1 cellular context compared by ENCODE assay signal in the genomic region with DNA sequence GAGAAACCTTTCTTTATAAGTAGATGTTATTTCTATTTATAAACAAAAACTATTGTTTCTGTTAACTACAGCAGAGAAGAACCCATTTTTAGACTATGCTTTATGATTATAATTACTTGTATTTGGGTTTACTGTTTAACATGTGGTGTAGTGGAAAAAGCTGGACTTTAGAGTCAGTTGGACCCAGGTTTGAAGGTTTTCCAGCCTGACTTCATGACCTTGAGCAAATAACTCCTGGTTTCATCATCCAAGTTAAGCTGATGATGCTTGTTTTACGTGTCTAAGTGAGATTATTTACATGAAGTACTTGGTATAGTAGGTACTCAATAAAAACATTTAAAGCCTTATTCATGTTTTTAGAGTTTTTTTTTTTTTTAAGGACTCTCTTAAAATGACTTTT.
TF ChIP-seq lines count a peak whose summit lies in the region.

No MANE protein-coding gene starts in this region.

TF ChIP-seq in HepG2, 621 proteins besides CTCF, POLR2A, EP300 and RAD21 (continued from another document and continues in another):
- no peak for TF ChIP-seq GRHL1 (CRISPR knock-in tag; conservative IDR thresholded peaks at IDR 0.05)
- TF ChIP-seq, protein P1, sequence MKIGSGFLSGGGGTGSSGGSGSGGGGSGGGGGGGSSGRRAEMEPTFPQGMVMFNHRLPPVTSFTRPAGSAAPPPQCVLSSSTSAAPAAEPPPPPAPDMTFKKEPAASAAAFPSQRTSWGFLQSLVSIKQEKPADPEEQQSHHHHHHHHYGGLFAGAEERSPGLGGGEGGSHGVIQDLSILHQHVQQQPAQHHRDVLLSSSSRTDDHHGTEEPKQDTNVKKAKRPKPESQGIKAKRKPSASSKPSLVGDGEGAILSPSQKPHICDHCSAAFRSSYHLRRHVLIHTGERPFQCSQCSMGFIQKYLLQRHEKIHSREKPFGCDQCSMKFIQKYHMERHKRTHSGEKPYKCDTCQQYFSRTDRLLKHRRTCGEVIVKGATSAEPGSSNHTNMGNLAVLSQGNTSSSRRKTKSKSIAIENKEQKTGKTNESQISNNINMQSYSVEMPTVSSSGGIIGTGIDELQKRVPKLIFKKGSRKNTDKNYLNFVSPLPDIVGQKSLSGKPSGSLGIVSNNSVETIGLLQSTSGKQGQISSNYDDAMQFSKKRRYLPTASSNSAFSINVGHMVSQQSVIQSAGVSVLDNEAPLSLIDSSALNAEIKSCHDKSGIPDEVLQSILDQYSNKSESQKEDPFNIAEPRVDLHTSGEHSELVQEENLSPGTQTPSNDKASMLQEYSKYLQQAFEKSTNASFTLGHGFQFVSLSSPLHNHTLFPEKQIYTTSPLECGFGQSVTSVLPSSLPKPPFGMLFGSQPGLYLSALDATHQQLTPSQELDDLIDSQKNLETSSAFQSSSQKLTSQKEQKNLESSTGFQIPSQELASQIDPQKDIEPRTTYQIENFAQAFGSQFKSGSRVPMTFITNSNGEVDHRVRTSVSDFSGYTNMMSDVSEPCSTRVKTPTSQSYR (CRISPR knock-in tag; IDR thresholded peaks at IDR 0.05; ENCODE audit: borderline replicate concordance), result peak; percentile 55; the same call in 1 of the 2 replicates
- TF ChIP-seq ZNF552 (CRISPR knock-in tag; IDR thresholded peaks at IDR 0.05; ENCODE audit: borderline replicate concordance), result no peak
- TF ChIP-seq, protein P2, sequence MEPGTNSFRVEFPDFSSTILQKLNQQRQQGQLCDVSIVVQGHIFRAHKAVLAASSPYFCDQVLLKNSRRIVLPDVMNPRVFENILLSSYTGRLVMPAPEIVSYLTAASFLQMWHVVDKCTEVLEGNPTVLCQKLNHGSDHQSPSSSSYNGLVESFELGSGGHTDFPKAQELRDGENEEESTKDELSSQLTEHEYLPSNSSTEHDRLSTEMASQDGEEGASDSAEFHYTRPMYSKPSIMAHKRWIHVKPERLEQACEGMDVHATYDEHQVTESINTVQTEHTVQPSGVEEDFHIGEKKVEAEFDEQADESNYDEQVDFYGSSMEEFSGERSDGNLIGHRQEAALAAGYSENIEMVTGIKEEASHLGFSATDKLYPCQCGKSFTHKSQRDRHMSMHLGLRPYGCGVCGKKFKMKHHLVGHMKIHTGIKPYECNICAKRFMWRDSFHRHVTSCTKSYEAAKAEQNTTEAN (CRISPR knock-in tag; conservative IDR thresholded peaks at IDR 0.05), result no peak
- TF ChIP-seq ZNF530 (CRISPR knock-in tag; IDR thresholded peaks at IDR 0.05; ENCODE audit: low read depth), result no peak
- TF ChIP-seq ATF3 (CRISPR knock-in tag; IDR thresholded peaks at IDR 0.05), result peak; percentile 90
- TF ChIP-seq, protein P3, sequence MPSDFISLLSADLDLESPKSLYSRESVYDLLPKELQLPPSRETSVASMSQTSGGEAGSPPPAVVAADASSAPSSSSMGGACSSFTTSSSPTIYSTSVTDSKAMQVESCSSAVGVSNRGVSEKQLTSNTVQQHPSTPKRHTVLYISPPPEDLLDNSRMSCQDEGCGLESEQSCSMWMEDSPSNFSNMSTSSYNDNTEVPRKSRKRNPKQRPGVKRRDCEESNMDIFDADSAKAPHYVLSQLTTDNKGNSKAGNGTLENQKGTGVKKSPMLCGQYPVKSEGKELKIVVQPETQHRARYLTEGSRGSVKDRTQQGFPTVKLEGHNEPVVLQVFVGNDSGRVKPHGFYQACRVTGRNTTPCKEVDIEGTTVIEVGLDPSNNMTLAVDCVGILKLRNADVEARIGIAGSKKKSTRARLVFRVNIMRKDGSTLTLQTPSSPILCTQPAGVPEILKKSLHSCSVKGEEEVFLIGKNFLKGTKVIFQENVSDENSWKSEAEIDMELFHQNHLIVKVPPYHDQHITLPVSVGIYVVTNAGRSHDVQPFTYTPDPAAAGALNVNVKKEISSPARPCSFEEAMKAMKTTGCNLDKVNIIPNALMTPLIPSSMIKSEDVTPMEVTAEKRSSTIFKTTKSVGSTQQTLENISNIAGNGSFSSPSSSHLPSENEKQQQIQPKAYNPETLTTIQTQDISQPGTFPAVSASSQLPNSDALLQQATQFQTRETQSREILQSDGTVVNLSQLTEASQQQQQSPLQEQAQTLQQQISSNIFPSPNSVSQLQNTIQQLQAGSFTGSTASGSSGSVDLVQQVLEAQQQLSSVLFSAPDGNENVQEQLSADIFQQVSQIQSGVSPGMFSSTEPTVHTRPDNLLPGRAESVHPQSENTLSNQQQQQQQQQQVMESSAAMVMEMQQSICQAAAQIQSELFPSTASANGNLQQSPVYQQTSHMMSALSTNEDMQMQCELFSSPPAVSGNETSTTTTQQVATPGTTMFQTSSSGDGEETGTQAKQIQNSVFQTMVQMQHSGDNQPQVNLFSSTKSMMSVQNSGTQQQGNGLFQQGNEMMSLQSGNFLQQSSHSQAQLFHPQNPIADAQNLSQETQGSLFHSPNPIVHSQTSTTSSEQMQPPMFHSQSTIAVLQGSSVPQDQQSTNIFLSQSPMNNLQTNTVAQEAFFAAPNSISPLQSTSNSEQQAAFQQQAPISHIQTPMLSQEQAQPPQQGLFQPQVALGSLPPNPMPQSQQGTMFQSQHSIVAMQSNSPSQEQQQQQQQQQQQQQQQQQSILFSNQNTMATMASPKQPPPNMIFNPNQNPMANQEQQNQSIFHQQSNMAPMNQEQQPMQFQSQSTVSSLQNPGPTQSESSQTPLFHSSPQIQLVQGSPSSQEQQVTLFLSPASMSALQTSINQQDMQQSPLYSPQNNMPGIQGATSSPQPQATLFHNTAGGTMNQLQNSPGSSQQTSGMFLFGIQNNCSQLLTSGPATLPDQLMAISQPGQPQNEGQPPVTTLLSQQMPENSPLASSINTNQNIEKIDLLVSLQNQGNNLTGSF (CRISPR knock-in tag; IDR thresholded peaks at IDR 0.05), result no peak
- peak; percentile 73; the same call in 1 of the 2 replicates for TF ChIP-seq SMYD3 (CRISPR knock-in tag; IDR thresholded peaks at IDR 0.05)
- no peak for TF ChIP-seq ZNF615 (CRISPR knock-in tag; IDR thresholded peaks at IDR 0.05; ENCODE audit: borderline replicate concordance)
- peak; percentile 86 for TF ChIP-seq HNF4G (IDR thresholded peaks at IDR 0.05; ENCODE audit: borderline replicate concordance, low read depth, low read length)
- peak; percentile 85; the same call in 1 of the 2 replicates for TF ChIP-seq HNF4G (CRISPR knock-in tag; IDR thresholded peaks at IDR 0.05; ENCODE audit: borderline replicate concordance, low read depth)
- TF ChIP-seq ERF (CRISPR knock-in tag; IDR thresholded peaks at IDR 0.05), result peak; percentile 81
- no peak for TF ChIP-seq PHB2 (IDR thresholded peaks at IDR 0.05; ENCODE audit: partially characterized antibody)
- TF ChIP-seq CHD4 (IDR thresholded peaks at IDR 0.05; ENCODE audit: borderline replicate concordance, low read length), result no peak; the same call in 1 of the 2 replicates
- no peak for TF ChIP-seq ZNF550 (CRISPR knock-in tag; IDR thresholded peaks at IDR 0.05; ENCODE audit: borderline replicate concordance)
- peak; percentile 49; the same call in 1 of the 2 replicates for TF ChIP-seq SAP130 (CRISPR knock-in tag; IDR thresholded peaks at IDR 0.05; ENCODE audit: low read depth)
- peak; percentile 92 for TF ChIP-seq PAXIP1 (CRISPR knock-in tag; conservative IDR thresholded peaks at IDR 0.05)
- TF ChIP-seq SMAD9 (CRISPR knock-in tag; IDR thresholded peaks at IDR 0.05), result no peak
- TF ChIP-seq, protein P4, sequence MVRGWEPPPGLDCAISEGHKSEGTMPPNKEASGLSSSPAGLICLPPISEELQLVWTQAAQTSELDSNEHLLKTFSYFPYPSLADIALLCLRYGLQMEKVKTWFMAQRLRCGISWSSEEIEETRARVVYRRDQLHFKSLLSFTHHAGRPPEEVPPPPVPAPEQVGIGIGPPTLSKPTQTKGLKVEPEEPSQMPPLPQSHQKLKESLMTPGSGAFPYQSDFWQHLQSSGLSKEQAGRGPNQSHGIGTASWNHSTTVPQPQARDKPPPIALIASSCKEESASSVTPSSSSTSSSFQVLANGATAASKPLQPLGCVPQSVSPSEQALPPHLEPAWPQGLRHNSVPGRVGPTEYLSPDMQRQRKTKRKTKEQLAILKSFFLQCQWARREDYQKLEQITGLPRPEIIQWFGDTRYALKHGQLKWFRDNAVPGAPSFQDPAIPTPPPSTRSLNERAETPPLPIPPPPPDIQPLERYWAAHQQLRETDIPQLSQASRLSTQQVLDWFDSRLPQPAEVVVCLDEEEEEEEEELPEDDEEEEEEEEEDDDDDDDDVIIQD (CRISPR knock-in tag; IDR thresholded peaks at IDR 0.05; ENCODE audit: low read depth), result peak; percentile 100
- TF ChIP-seq, protein P5, sequence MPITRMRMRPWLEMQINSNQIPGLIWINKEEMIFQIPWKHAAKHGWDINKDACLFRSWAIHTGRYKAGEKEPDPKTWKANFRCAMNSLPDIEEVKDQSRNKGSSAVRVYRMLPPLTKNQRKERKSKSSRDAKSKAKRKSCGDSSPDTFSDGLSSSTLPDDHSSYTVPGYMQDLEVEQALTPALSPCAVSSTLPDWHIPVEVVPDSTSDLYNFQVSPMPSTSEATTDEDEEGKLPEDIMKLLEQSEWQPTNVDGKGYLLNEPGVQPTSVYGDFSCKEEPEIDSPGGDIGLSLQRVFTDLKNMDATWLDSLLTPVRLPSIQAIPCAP (CRISPR knock-in tag; IDR thresholded peaks at IDR 0.05; ENCODE audit: low read depth), result no peak
- no peak for TF ChIP-seq ZNF766 (CRISPR knock-in tag; IDR thresholded peaks at IDR 0.05; ENCODE audit: borderline replicate concordance)
- TF ChIP-seq NR2F2 (IDR thresholded peaks at IDR 0.05; ENCODE audit: borderline replicate concordance, low read depth), result peak; percentile 93
- TF ChIP-seq ZNF563 (CRISPR knock-in tag; IDR thresholded peaks at IDR 0.05), result no peak
- TF ChIP-seq ZNF792 (CRISPR knock-in tag; IDR thresholded peaks at IDR 0.05), result peak; percentile 56; the same call in 1 of the 2 replicates
- TF ChIP-seq, protein P6, sequence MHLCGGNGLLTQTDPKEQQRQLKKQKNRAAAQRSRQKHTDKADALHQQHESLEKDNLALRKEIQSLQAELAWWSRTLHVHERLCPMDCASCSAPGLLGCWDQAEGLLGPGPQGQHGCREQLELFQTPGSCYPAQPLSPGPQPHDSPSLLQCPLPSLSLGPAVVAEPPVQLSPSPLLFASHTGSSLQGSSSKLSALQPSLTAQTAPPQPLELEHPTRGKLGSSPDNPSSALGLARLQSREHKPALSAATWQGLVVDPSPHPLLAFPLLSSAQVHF (CRISPR knock-in tag; IDR thresholded peaks at IDR 0.05), result no peak
- peak; percentile 90 for TF ChIP-seq SMAD3 (CRISPR knock-in tag; IDR thresholded peaks at IDR 0.05)
- TF ChIP-seq MTF2 (CRISPR knock-in tag; IDR thresholded peaks at IDR 0.05; ENCODE audit: borderline replicate concordance), result no peak
- TF ChIP-seq PHF8 (CRISPR knock-in tag; IDR thresholded peaks at IDR 0.05), result no peak
- TF ChIP-seq, protein P7, sequence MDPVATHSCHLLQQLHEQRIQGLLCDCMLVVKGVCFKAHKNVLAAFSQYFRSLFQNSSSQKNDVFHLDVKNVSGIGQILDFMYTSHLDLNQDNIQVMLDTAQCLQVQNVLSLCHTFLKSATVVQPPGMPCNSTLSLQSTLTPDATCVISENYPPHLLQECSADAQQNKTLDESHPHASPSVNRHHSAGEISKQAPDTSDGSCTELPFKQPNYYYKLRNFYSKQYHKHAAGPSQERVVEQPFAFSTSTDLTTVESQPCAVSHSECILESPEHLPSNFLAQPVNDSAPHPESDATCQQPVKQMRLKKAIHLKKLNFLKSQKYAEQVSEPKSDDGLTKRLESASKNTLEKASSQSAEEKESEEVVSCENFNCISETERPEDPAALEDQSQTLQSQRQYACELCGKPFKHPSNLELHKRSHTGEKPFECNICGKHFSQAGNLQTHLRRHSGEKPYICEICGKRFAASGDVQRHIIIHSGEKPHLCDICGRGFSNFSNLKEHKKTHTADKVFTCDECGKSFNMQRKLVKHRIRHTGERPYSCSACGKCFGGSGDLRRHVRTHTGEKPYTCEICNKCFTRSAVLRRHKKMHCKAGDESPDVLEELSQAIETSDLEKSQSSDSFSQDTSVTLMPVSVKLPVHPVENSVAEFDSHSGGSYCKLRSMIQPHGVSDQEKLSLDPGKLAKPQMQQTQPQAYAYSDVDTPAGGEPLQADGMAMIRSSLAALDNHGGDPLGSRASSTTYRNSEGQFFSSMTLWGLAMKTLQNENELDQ (CRISPR knock-in tag; IDR thresholded peaks at IDR 0.05; ENCODE audit: borderline replicate concordance), result no peak
- TF ChIP-seq MEF2D (CRISPR knock-in tag; IDR thresholded peaks at IDR 0.05), result peak; percentile 76; the same call in 1 of the 2 replicates
- TF ChIP-seq ZNF460 (CRISPR knock-in tag; IDR thresholded peaks at IDR 0.05; ENCODE audit: borderline replicate concordance), result no peak
- TF ChIP-seq RFXANK (CRISPR knock-in tag; IDR thresholded peaks at IDR 0.05), result no peak
- TF ChIP-seq NCOR1 (IDR thresholded peaks at IDR 0.05; ENCODE audit: borderline replicate concordance, low read length), result peak; percentile 96
- TF ChIP-seq CCAR2 (optimal IDR thresholded peaks at IDR 0.05; ENCODE audit: low read depth, low read length), result no peak
- TF ChIP-seq NAIF1 (CRISPR knock-in tag; IDR thresholded peaks at IDR 0.05; ENCODE audit: borderline replicate concordance), result no peak
- no peak for TF ChIP-seq ZNF44 (CRISPR knock-in tag; IDR thresholded peaks at IDR 0.05)
